Comparison of ENCODE assay signal across 2 cellular contexts in the genomic region with DNA sequence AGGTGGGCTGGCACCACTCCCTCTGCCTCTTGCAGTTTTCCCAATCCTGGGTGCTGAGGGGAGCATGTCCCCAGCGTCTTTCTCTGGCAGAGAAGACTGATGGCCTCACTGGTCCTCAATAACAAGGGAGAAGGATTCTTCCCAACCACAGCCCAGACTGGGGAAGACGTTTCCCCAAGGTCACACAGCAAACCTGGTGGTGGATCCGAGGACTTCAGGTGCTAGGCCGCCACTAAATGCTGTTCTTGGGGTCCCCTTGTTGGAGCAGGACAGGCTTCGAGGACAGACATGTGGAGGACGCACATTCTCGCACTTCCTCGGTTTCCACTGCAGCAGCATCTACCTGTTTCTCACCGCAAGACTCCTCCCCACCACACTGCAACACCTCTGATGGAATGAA.
TF ChIP-seq lines count a peak whose summit lies in the region.

No MANE protein-coding gene starts in this region.

TF ChIP-seq in IMR-90, 13 proteins besides CTCF, POLR2A, EP300 and RAD21:
- TF ChIP-seq NFE2L2 (IDR thresholded peaks at IDR 0.05; ENCODE audit: low read depth, low read length) (no peak), CEBPB (IDR thresholded peaks at IDR 0.05; ENCODE audit: low read depth, low read length) (no peak)
- TF ChIP-seq, protein P1, sequence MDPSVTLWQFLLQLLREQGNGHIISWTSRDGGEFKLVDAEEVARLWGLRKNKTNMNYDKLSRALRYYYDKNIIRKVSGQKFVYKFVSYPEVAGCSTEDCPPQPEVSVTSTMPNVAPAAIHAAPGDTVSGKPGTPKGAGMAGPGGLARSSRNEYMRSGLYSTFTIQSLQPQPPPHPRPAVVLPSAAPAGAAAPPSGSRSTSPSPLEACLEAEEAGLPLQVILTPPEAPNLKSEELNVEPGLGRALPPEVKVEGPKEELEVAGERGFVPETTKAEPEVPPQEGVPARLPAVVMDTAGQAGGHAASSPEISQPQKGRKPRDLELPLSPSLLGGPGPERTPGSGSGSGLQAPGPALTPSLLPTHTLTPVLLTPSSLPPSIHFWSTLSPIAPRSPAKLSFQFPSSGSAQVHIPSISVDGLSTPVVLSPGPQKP (IDR thresholded peaks at IDR 0.05; ENCODE audit: borderline replicate concordance, low read depth, low read length) = no peak
TF ChIP-seq in IMR-90: peak in this region for 0.

TF ChIP-seq in neural cell, 6 proteins besides CTCF, POLR2A, EP300 and RAD21:
- TF ChIP-seq, protein P2, sequence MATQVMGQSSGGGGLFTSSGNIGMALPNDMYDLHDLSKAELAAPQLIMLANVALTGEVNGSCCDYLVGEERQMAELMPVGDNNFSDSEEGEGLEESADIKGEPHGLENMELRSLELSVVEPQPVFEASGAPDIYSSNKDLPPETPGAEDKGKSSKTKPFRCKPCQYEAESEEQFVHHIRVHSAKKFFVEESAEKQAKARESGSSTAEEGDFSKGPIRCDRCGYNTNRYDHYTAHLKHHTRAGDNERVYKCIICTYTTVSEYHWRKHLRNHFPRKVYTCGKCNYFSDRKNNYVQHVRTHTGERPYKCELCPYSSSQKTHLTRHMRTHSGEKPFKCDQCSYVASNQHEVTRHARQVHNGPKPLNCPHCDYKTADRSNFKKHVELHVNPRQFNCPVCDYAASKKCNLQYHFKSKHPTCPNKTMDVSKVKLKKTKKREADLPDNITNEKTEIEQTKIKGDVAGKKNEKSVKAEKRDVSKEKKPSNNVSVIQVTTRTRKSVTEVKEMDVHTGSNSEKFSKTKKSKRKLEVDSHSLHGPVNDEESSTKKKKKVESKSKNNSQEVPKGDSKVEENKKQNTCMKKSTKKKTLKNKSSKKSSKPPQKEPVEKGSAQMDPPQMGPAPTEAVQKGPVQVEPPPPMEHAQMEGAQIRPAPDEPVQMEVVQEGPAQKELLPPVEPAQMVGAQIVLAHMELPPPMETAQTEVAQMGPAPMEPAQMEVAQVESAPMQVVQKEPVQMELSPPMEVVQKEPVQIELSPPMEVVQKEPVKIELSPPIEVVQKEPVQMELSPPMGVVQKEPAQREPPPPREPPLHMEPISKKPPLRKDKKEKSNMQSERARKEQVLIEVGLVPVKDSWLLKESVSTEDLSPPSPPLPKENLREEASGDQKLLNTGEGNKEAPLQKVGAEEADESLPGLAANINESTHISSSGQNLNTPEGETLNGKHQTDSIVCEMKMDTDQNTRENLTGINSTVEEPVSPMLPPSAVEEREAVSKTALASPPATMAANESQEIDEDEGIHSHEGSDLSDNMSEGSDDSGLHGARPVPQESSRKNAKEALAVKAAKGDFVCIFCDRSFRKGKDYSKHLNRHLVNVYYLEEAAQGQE (IDR thresholded peaks at IDR 0.05; ENCODE audit: borderline replicate concordance) = no peak
- no peak for TF ChIP-seq TAF1 (IDR thresholded peaks at IDR 0.05; ENCODE audit: low read depth)
- no peak for TF ChIP-seq MXI1 (conservative IDR thresholded peaks at IDR 0.05; ENCODE audit: poor library complexity, severe bottlenecking)
- no peak for TF ChIP-seq EZH2 (IDR thresholded peaks at IDR 0.05; ENCODE audit: borderline replicate concordance, insufficient read depth, low read length, poor library complexity, severe bottlenecking)
- TF ChIP-seq POLR2AphosphoS5 (IDR thresholded peaks at IDR 0.05) = no peak
- no peak for TF ChIP-seq SMC3 (conservative IDR thresholded peaks at IDR 0.05; ENCODE audit: poor library complexity)
TF ChIP-seq in neural cell: peak in this region for 0.
